Comparison of ENCODE assay signal across 1 cellular context in genomic region chr1:12657060-12657866, GRCh38.
TF ChIP-seq lines count a peak whose summit lies in the region.

No MANE protein-coding gene starts in this region.

TF ChIP-seq in K562, 482 proteins besides CTCF, POLR2A, EP300 and RAD21 (continued from another document and continues in another):
- TF ChIP-seq CUX1 (CRISPR knock-in tag; IDR thresholded peaks at IDR 0.05) = no peak
- TF ChIP-seq ZC3H8 (IDR thresholded peaks at IDR 0.05) = no peak
- no peak for TF ChIP-seq ZNF707 (CRISPR knock-in tag; conservative IDR thresholded peaks at IDR 0.05)
- TF ChIP-seq EZH2 (IDR thresholded peaks at IDR 0.05; ENCODE audit: borderline replicate concordance, low read depth, low read length) = no peak
- no peak for TF ChIP-seq CREB5 (CRISPR knock-in tag; IDR thresholded peaks at IDR 0.05)
- no peak for TF ChIP-seq SAP30 (IDR thresholded peaks at IDR 0.05; ENCODE audit: borderline replicate concordance, insufficient read depth, low read depth, low read length, poor library complexity, severe bottlenecking)
- TF ChIP-seq ESRRB (CRISPR knock-in tag; IDR thresholded peaks at IDR 0.05; ENCODE audit: borderline replicate concordance) = no peak
- TF ChIP-seq MCM7 (IDR thresholded peaks at IDR 0.05) = no peak
- TF ChIP-seq PTBP1 (IDR thresholded peaks at IDR 0.05; ENCODE audit: low read depth, low read length) = no peak; the same call in 1 of the 2 replicates
- TF ChIP-seq ZBTB5 (IDR thresholded peaks at IDR 0.05) = no peak
- TF ChIP-seq ZNF197 (CRISPR knock-in tag; IDR thresholded peaks at IDR 0.05; ENCODE audit: low read depth) = no peak
- no peak for TF ChIP-seq ELF4 (CRISPR knock-in tag; IDR thresholded peaks at IDR 0.05)
- no peak for TF ChIP-seq KLF1 (tag; IDR thresholded peaks at IDR 0.05)
- no peak for TF ChIP-seq ZNF184 (CRISPR knock-in tag; IDR thresholded peaks at IDR 0.05)
- TF ChIP-seq TFAP4 (CRISPR knock-in tag; IDR thresholded peaks at IDR 0.05; ENCODE audit: borderline replicate concordance) = no peak
- no peak for TF ChIP-seq USF2 (CRISPR knock-in tag; IDR thresholded peaks at IDR 0.05)
- no peak for TF ChIP-seq ZNF507 (tag; conservative IDR thresholded peaks at IDR 0.05)
- TF ChIP-seq ADNP (tag; IDR thresholded peaks at IDR 0.05) = no peak
- peak; percentile 53; the same call in 1 of the 2 replicates for TF ChIP-seq TRIM28 (IDR thresholded peaks at IDR 0.05)
- no peak for TF ChIP-seq XRCC4 (IDR thresholded peaks at IDR 0.05; ENCODE audit: extremely low read depth, insufficient read depth, insufficient read length)
- no peak for TF ChIP-seq ELK3 (CRISPR knock-in tag; IDR thresholded peaks at IDR 0.05)
- TF ChIP-seq CXXC5 (CRISPR knock-in tag; IDR thresholded peaks at IDR 0.05) = peak; percentile 41; the same call in 1 of the 2 replicates
- peak; percentile 52; the same call in 1 of the 2 replicates for TF ChIP-seq SMARCA5 (IDR thresholded peaks at IDR 0.05)
- TF ChIP-seq E4F1 (CRISPR knock-in tag; IDR thresholded peaks at IDR 0.05; ENCODE audit: borderline replicate concordance) = no peak
- peak in 2 of 3 experiments; percentile 50 to 87 for TF ChIP-seq YY1 (IDR thresholded peaks at IDR 0.05; ENCODE audit: borderline replicate concordance in 1 of 3, control insufficient read depth in 1 of 3, extremely low read depth in 1 of 3, insufficient read depth in 3 of 3, insufficient read length in 1 of 3, insufficient replicate concordance in 2 of 3, low read depth in 1 of 3, low read length in 2 of 3)
- TF ChIP-seq EHMT2 (IDR thresholded peaks at IDR 0.05) = no peak
- no peak for TF ChIP-seq ZNF764 (CRISPR knock-in tag; IDR thresholded peaks at IDR 0.05; ENCODE audit: low read depth)
- TF ChIP-seq SIRT6 (IDR thresholded peaks at IDR 0.05; ENCODE audit: low read depth, low read length) = no peak
- TF ChIP-seq ZNF583 (CRISPR knock-in tag; IDR thresholded peaks at IDR 0.05) = no peak
- TF ChIP-seq TCF15 (CRISPR knock-in tag; IDR thresholded peaks at IDR 0.05) = no peak
- no peak for TF ChIP-seq PRPF4 (IDR thresholded peaks at IDR 0.05; ENCODE audit: insufficient read depth, low read depth, low read length, poor library complexity, severe bottlenecking)
- no peak for TF ChIP-seq TSHZ1 (CRISPR knock-in tag; IDR thresholded peaks at IDR 0.05)
- no peak for TF ChIP-seq NUFIP1 (IDR thresholded peaks at IDR 0.05; ENCODE audit: partially characterized antibody)
- TF ChIP-seq SMC3 (conservative IDR thresholded peaks at IDR 0.05; ENCODE audit: insufficient read depth, low read depth, low read length) = no peak
- no peak for TF ChIP-seq DNMT1 (IDR thresholded peaks at IDR 0.05)
- TF ChIP-seq HDAC1 (IDR thresholded peaks at IDR 0.05) = peak; percentile 78 to 83; a peak in 3 of 4 replicates
- no peak for TF ChIP-seq ZC3H11A (IDR thresholded peaks at IDR 0.05; ENCODE audit: low read depth, low read length)
- TF ChIP-seq MTA3 (IDR thresholded peaks at IDR 0.05; ENCODE audit: borderline replicate concordance) = peak; percentile 98
- no peak for TF ChIP-seq HDAC8 (tag; IDR thresholded peaks at IDR 0.05)
- TF ChIP-seq ZNF232 (CRISPR knock-in tag; IDR thresholded peaks at IDR 0.05) = no peak
- no peak for TF ChIP-seq TFE3 (CRISPR knock-in tag; IDR thresholded peaks at IDR 0.05)
- no peak for TF ChIP-seq ZNF224 (CRISPR knock-in tag; IDR thresholded peaks at IDR 0.05)
